Comparison of ENCODE assay signal across 8 cellular contexts in genomic region chr15:69729167-69729748, GRCh38.
A peak's percentile ranks its signal among the peaks of the same experiment; 100 is the strongest.
DNase-seq lines count a peak whose midpoint lies in the region; FAIRE-seq and TF ChIP-seq lines count a peak whose summit lies in the region.

No MANE protein-coding gene starts in this region.

- TF ChIP-seq CTCF in GM10248 (IDR thresholded peaks at IDR 0.05; ENCODE audit: control extremely low read depth, extremely low read depth, low read depth, missing control alignments) (peak; percentile 70), foreskin fibroblast (IDR thresholded peaks at IDR 0.05; ENCODE audit: low read depth, low read length) (peak; percentile 82)

- no peak for FAIRE-seq in RCC 7860 (lab: Jason Lieb, UNC)

- CTCF ChIA-PET in GM10248 (lab: Yijun Ruan, JAX) = interaction anchor here (0.9 to 1.9 kb wide), 8 partner anchors 9 to 802 kb away, joined by 3 to 10 read pairs (median 4); no protein-coding TSS in a partner anchor

- peak; percentile 60 for DNase-seq in GM10248 (ENCODE audit: extremely low spot score)
- DNase-seq in NCI-H460 (ENCODE audit: extremely low read depth, low read depth) = peak; percentile 31
- peak; percentile 58 for DNase-seq in activated T-cell treated with anti-CD3 and anti-CD28 coated beads for 48 hours (ENCODE audit: low read depth)
- DNase-seq in foreskin fibroblast = peak in 1 of 2 donors; percentile 40
- peak; percentile 57 to 68 for DNase-seq in stimulated activated CD4-positive, alpha-beta T cell treated with anti-CD3 and anti-CD28 coated beads, Interleukin-15, amount 100 ng/mL, for 1 hour (ENCODE audit: low read depth in 1 of 2, low spot score in 1 of 2)
- DNase-seq in cortex of kidney (lab: John Stamatoyannopoulos, UW) = no peak
- DNase-seq in RCC 7860 (ENCODE audit: low spot score) = no peak
- DNase-seq in NCI-H187 (lab: John Stamatoyannopoulos, UW) = no peak

- H3K4me3 ChIP-seq in foreskin fibroblast (ENCODE audit: low read depth in 1 of 2, low read length in 2 of 2) = no peak overlapping the region

- POLR2A ChIA-PET in GM10248 (lab: Yijun Ruan, JAX) = no interaction called here

Comparison
In these comparisons a context has a peak if more than half of its experiments do, and no peak if none do; other contexts are left out.
1. DNase-seq: peak in GM10248 (single experiment), NCI-H460 (single experiment), activated T-cell treated with anti-CD3 and anti-CD28 coated beads for 48 hours (single experiment) and stimulated activated CD4-positive, alpha-beta T cell treated with anti-CD3 and anti-CD28 coated beads, Interleukin-15, amount 100 ng/mL, for 1 hour (2 of 2); none in cortex of kidney (single experiment), RCC 7860 (single experiment) and NCI-H187 (0 of 2).